In genomic region chr2:84925336-84925723, GRCh38 we compare ENCODE assay signal across 8 cellular contexts. TPM values are rescaled to one million over a fixed set of nuclear protein-coding genes. Genes with fewer than 3 reads are reported as not detected.
DNase-seq lines count a peak whose midpoint lies in the region; ATAC-seq, FAIRE-seq and TF ChIP-seq lines count a peak whose summit lies in the region.

No MANE protein-coding gene starts in this region.

- no peaks in the 10 kb centered on the region for H3K9me2 ChIP-seq in GM23248 (ENCODE audit: insufficient read depth)

- CTCF ChIA-PET in CD4-positive, alpha-beta T cell (lab: Charles Lee): interaction anchor here (0.7 to 7.0 kb wide), 60 partner anchors 9 to 467 kb away, joined by 3 to 117 read pairs (median 6); partner anchors contain the start of genes DNAH6, KCMF1, TMSB10 and TRABD2A

- H3K4me1 ChIP-seq in GM23248 (ENCODE audit: insufficient read depth): peaks cover 8% of the 10 kb centered on the region

- POLR2A ChIA-PET in CD4-positive, alpha-beta T cell (lab: Charles Lee): interaction anchor here (0.6 to 3.2 kb wide), 26 partner anchors 13 to 465 kb away, joined by 3 to 147 read pairs (median 6); partner anchors contain the start of genes KCMF1, SUCLG1, TMSB10 and TRABD2A

- H3K4me2 ChIP-seq in GM23248 (ENCODE audit: unreplicated experiment): peak overlapping the region; percentile 85

- no peaks in the 10 kb centered on the region for H3K36me3 ChIP-seq in GM23248 (ENCODE audit: low read depth)

- no peak overlapping the region for H3K9ac ChIP-seq in GM23248

- H3K27me3 ChIP-seq in CD4-positive, alpha-beta T cell (ENCODE audit: control insufficient read depth, insufficient read depth, low read length): no peaks in the 10 kb centered on the region
- no peaks in the 10 kb centered on the region for H3K27me3 ChIP-seq in GM23248 (replicated peaks; ENCODE audit: insufficient read depth)

- in situ Hi-C loops in GM23248 (cut with MboI): no loop called here

- H3F3A ChIP-seq in GM23248 (ENCODE audit: insufficient read depth): peaks cover 16% of the 10 kb centered on the region; the same call in 1 of the 2 replicates

- no peaks in the 10 kb centered on the region for H3K27me3 Mint-ChIP-seq in CD4-positive, alpha-beta T cell
- no peaks in the 10 kb centered on the region for H3K27me3 Mint-ChIP-seq in activated T-helper 2 cell treated with anti-CD3 and anti-CD28 coated beads, Interferon-gamma antibody, Interleukin-2, Interleukin-4, amounts not matched to agents 10 μg/mL and 5 μg/mL and 100 μg/mL, durations not matched to agents 14 hours and 24 hours and 36 hours (ENCODE audit: low read depth)
- H3K27me3 Mint-ChIP-seq in natural killer cell (ENCODE audit: low read depth in 2 of 2): no peaks in the 10 kb centered on the region

- no peaks in the 10 kb centered on the region for H4K20me1 ChIP-seq in GM23248 (ENCODE audit: insufficient read depth)

- H3K4me3 ChIP-seq in GM23248: no peak overlapping the region

- no peaks in the 10 kb centered on the region for H3K9me3 ChIP-seq in CD4-positive, alpha-beta T cell (ENCODE audit: control insufficient read depth, low read length)
- H3K9me3 ChIP-seq in GM23248 (ENCODE audit: low read depth): no peaks in the 10 kb centered on the region

- no peaks in the 10 kb centered on the region for H3K36me3 Mint-ChIP-seq in CD4-positive, alpha-beta T cell (ENCODE audit: low read depth)
- H3K36me3 Mint-ChIP-seq in activated T-helper 2 cell treated with anti-CD3 and anti-CD28 coated beads, Interferon-gamma antibody, Interleukin-2, Interleukin-4, amounts not matched to agents 10 μg/mL and 5 μg/mL and 100 μg/mL, durations not matched to agents 14 hours and 24 hours and 36 hours (ENCODE audit: low read depth): peaks cover 7% of the 10 kb centered on the region
- H3K36me3 Mint-ChIP-seq in natural killer cell: no peaks in the 10 kb centered on the region

- 94 to 100% methylated on average over 2 of the region's 2 CpGs for WGBS in GM23248 (ENCODE audit: low coverage in 1 of 2, low lambda C conversion rate in 2 of 2, missing lambda C conversion rate in 2 of 2), 2 experiments

- H3K79me2 ChIP-seq in GM23248 (ENCODE audit: insufficient read depth): peaks cover 10% of the 10 kb centered on the region; the same call in 1 of the 2 replicates

- H2AFZ ChIP-seq in GM23248: 0 out of 2 replicates have a peak overlapping the region, but pooled peaks have one; percentile 84

- intact Hi-C loops in CD4-positive, alpha-beta T cell (cut with DNase I, micrococcal nuclease): loop anchor here (1.0 to 5.0 kb wide), 6 partner anchors 20 to 430 kb away; partner anchors contain the start of genes TMSB10 (in 2 of the 2) and KCMF1 (in 1 of the 2)
- intact Hi-C loops in activated T-helper 2 cell treated with anti-CD3 and anti-CD28 coated beads, Interferon-gamma antibody, Interleukin-2, Interleukin-4, amounts not matched to agents 10 μg/mL and 5 μg/mL and 100 μg/mL, durations not matched to agents 14 hours and 24 hours and 36 hours (cut with micrococcal nuclease): loop anchor here (1.0 to 2.0 kb wide), 4 partner anchors 17 to 430 kb away; no protein-coding TSS in a partner anchor
- intact Hi-C loops in natural killer cell (cut with micrococcal nuclease): loop anchor here (1.0 kb wide), 3 partner anchors 19 to 430 kb away; no protein-coding TSS in a partner anchor

- no peaks in the 10 kb centered on the region for H3K9me3 Mint-ChIP-seq in CD4-positive, alpha-beta T cell
- no peaks in the 10 kb centered on the region for H3K9me3 Mint-ChIP-seq in activated T-helper 2 cell treated with anti-CD3 and anti-CD28 coated beads, Interferon-gamma antibody, Interleukin-2, Interleukin-4, amounts not matched to agents 10 μg/mL and 5 μg/mL and 100 μg/mL, durations not matched to agents 14 hours and 24 hours and 36 hours
- no peaks in the 10 kb centered on the region for H3K9me3 Mint-ChIP-seq in natural killer cell

- H3K27ac ChIP-seq in CD4-positive, alpha-beta T cell (ENCODE audit: low read depth, low read length): peak overlapping the region; percentile 41
- peak overlapping the region; percentile 3; the same call in 1 of the 2 replicates for H3K27ac ChIP-seq in GM23248

- DNase-seq in CD4-positive, alpha-beta T cell: no peak
- DNase-seq in GM23248 (no peak), natural killer cell (no peak), frontal cortex (ENCODE audit: low spot score in 2 of 2) (no peak), NCI-H2171 treated with DMSO at 0.1 percent for 48 hours (lab: John Stamatoyannopoulos, UW) (no peak), Ammon's horn (ENCODE audit: low spot score) (no peak), SK-N-DZ (ENCODE audit: low spot score) (no peak)
- no peak for DNase-seq in activated T-helper 2 cell treated with anti-CD3 and anti-CD28 coated beads, Interferon-gamma antibody, Interleukin-2, Interleukin-4, amounts not matched to agents 10 μg/mL and 5 μg/mL and 100 μg/mL, durations not matched to agents 14 hours and 24 hours and 36 hours (ENCODE audit: low spot score)

- H3K27ac Mint-ChIP-seq in CD4-positive, alpha-beta T cell: peak overlapping the region; percentile 85
- H3K27ac Mint-ChIP-seq in activated T-helper 2 cell treated with anti-CD3 and anti-CD28 coated beads, Interferon-gamma antibody, Interleukin-2, Interleukin-4, amounts not matched to agents 10 μg/mL and 5 μg/mL and 100 μg/mL, durations not matched to agents 14 hours and 24 hours and 36 hours: peak overlapping the region; percentile 92
- H3K27ac Mint-ChIP-seq in natural killer cell: peak overlapping the region; percentile 88 to 90

- TF ChIP-seq CTCF in CD4-positive, alpha-beta T cell (IDR thresholded peaks at IDR 0.05): no peak
- no peak for TF ChIP-seq CTCF in natural killer cell (IDR thresholded peaks at IDR 0.05)

- FAIRE-seq in frontal cortex (lab: Jason Lieb, UNC): no peak

- ATAC-seq in CD4-positive, alpha-beta T cell (ENCODE audit: poor library complexity): peak; percentile 2
- no peak for ATAC-seq in natural killer cell

- peaks cover 42% of the 10 kb centered on the region for H3K4me1 Mint-ChIP-seq in CD4-positive, alpha-beta T cell (ENCODE audit: low read depth)
- peaks cover 47% of the 10 kb centered on the region for H3K4me1 Mint-ChIP-seq in activated T-helper 2 cell treated with anti-CD3 and anti-CD28 coated beads, Interferon-gamma antibody, Interleukin-2, Interleukin-4, amounts not matched to agents 10 μg/mL and 5 μg/mL and 100 μg/mL, durations not matched to agents 14 hours and 24 hours and 36 hours (ENCODE audit: low read depth)
- H3K4me1 Mint-ChIP-seq in natural killer cell: peaks cover 21 to 28% of the 10 kb centered on the region in 2 donors

- H3K4me3 Mint-ChIP-seq in CD4-positive, alpha-beta T cell: peak overlapping the region; percentile 91
- peak overlapping the region; percentile 23 for H3K4me3 Mint-ChIP-seq in activated T-helper 2 cell treated with anti-CD3 and anti-CD28 coated beads, Interferon-gamma antibody, Interleukin-2, Interleukin-4, amounts not matched to agents 10 μg/mL and 5 μg/mL and 100 μg/mL, durations not matched to agents 14 hours and 24 hours and 36 hours (ENCODE audit: low read depth)
- peak overlapping the region; percentile 98 for H3K4me3 Mint-ChIP-seq in natural killer cell

RNA-seq across cellular contexts. Expression of gene TMSB10, which starts 19.9 kb away (rescaled TPM):
- 1,000 to 10,000 TPM; 1,969 to 2,001 TPM for total RNA-seq in CD4-positive, alpha-beta T cell
- 3,621 and 4,663 TPM in 2 replicates for total RNA-seq in GM23248 (2014; rRNA removed; shearing (Covaris generic))
- 6,241 and 6,275 TPM in 2 replicates for polyA plus RNA-seq in GM23248 (2016; fragmentation: Nextera tagmentation; extraction: Ambion mirVana)
- 2,676 and 2,847 TPM in 2 replicates for total RNA-seq in activated T-helper 2 cell treated with anti-CD3 and anti-CD28 coated beads, Interferon-gamma antibody, Interleukin-2, Interleukin-4, amounts not matched to agents 10 μg/mL and 5 μg/mL and 100 μg/mL, durations not matched to agents 14 hours and 24 hours and 36 hours
- total RNA-seq in natural killer cell: 1,000 to 10,000 TPM; 1,247 to 1,683 (median 1,557) TPM
- total RNA-seq in frontal cortex: 5,126 TPM
- polyA plus RNA-seq in SK-N-DZ (2014; cell fraction: cytosol; rRNA removed): 5,716 and 6,225 TPM in 2 replicates
- polyA plus RNA-seq in SK-N-DZ (2014; cell fraction: nucleus; rRNA removed): 3,361 and 4,439 TPM in 2 replicates

RNA-seq across cellular contexts. Expression of gene TRABD2A, which starts 44.4 kb away (rescaled TPM):
- 100 to 1,000 TPM; 166 to 170 TPM for total RNA-seq in CD4-positive, alpha-beta T cell
- 5.0 and 5.7 TPM in 2 replicates for total RNA-seq in GM23248 (2014; rRNA removed; shearing (Covaris generic))
- polyA plus RNA-seq in GM23248 (2016; fragmentation: Nextera tagmentation; extraction: Ambion mirVana): 3.4 and 3.8 TPM in 2 replicates
- 67.9 and 71.2 TPM in 2 replicates for total RNA-seq in activated T-helper 2 cell treated with anti-CD3 and anti-CD28 coated beads, Interferon-gamma antibody, Interleukin-2, Interleukin-4, amounts not matched to agents 10 μg/mL and 5 μg/mL and 100 μg/mL, durations not matched to agents 14 hours and 24 hours and 36 hours
- total RNA-seq in natural killer cell (1 to 10 TPM; 1.4 to 6.3 (median 6.3) TPM), frontal cortex (0.41 TPM)
- 0.29 and 0.59 TPM in 2 replicates for polyA plus RNA-seq in SK-N-DZ (2014; cell fraction: cytosol; rRNA removed)
- polyA plus RNA-seq in SK-N-DZ (2014; cell fraction: nucleus; rRNA removed): not detected in 2 replicates

RNA-seq across cellular contexts. Expression of gene KCMF1, which starts 45.6 kb away (rescaled TPM):
- 10 to 100 TPM; 72.4 to 78.0 TPM for total RNA-seq in CD4-positive, alpha-beta T cell
- 87.2 and 131 TPM in 2 replicates for total RNA-seq in GM23248 (2014; rRNA removed; shearing (Covaris generic))
- polyA plus RNA-seq in GM23248 (2016; fragmentation: Nextera tagmentation; extraction: Ambion mirVana): 52.5 and 54.3 TPM in 2 replicates
- 82.6 and 86.3 TPM in 2 replicates for total RNA-seq in activated T-helper 2 cell treated with anti-CD3 and anti-CD28 coated beads, Interferon-gamma antibody, Interleukin-2, Interleukin-4, amounts not matched to agents 10 μg/mL and 5 μg/mL and 100 μg/mL, durations not matched to agents 14 hours and 24 hours and 36 hours
- 10 to 100 TPM; 70.8 to 81.4 (median 77.1) TPM for total RNA-seq in natural killer cell
- 46.9 TPM for total RNA-seq in frontal cortex
- 17.1 and 32.1 TPM in 2 replicates for polyA plus RNA-seq in SK-N-DZ (2014; cell fraction: cytosol; rRNA removed)
- polyA plus RNA-seq in SK-N-DZ (2014; cell fraction: nucleus; rRNA removed): 26.3 and 28.1 TPM in 2 replicates

Comparison
In these comparisons a context has a peak if more than half of its experiments do, and no peak if none do; other contexts are left out.
1. H3K4me3 Mint-ChIP-seq: peak in every context shown above with its lines; median percentile 98 in natural killer cell; 91 in CD4-positive, alpha-beta T cell; 23 in activated T-helper 2 cell treated with anti-CD3 and anti-CD28 coated beads, Interferon-gamma antibody, Interleukin-2, Interleukin-4, amounts not matched to agents 10 μg/mL and 5 μg/mL and 100 μg/mL, durations not matched to agents 14 hours and 24 hours and 36 hours.